ENCODE assay signal across 11 cellular contexts in the genomic region with DNA sequence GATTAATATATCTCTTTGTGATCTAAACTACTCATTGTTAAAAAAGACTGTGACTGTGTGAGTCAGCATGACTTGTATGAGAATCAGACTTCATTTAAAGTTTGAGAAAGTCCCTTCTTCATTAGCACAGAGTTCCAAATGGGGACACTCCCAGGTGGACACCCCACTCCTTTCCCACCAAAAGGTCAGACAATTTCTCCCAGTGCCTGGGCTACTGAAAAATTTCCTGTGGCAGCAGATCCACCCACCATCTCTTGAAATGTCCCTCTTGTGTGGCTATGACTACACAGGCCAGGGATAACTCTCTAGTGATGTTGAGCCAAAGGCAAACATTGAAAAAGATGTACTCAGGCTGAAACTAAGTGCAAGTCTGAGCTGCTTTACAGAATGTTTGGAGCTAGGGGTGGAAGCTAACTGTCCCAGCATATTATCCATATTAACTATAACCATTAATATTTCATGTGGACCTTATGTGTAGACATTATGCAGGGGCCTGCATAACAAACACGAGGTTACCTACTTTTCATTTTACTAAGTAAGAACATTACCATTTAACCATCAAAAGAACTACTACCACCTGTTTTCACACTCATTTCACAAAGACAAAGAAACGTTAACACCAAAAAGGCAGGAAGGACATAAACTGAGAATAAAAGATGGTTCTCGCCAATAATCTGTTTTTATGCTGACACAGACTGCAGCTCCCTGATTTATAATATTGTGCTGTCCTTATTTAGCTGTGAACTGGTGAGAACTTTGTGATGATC. TPM values are rescaled to one million over a fixed set of nuclear protein-coding genes. Genes with fewer than 3 reads are reported as not detected.
DNase-seq lines count a peak whose midpoint lies in the region; ATAC-seq and TF ChIP-seq lines count a peak whose summit lies in the region.
"Had no signal": no experiment of that assay in that cellular context is flagged by ENCODE, and none has a peak within 500 bp of the region (broad histone marks: within the 10 kb centered on the region; RNA-seq: fewer than 3 reads in every experiment).

No MANE protein-coding gene starts in this region.

- no peak overlapping the region for H3K4me3 ChIP-seq in HCT116 (replicated peaks in 1 of 2; ENCODE audit: low read depth in 1 of 2, low read length in 2 of 2)
- no peak overlapping the region for H3K4me3 ChIP-seq in smooth muscle cell
- H3K4me3 ChIP-seq in coronary artery: no peak overlapping the region

- no peak for TF ChIP-seq CTCF in activated CD8-positive, alpha-beta T cell treated with anti-CD3 and anti-CD28 coated beads for 36 hours (IDR thresholded peaks at IDR 0.05)
- no peak for TF ChIP-seq CTCF in HCT116 (IDR thresholded peaks at IDR 0.05 in 2 of 3, conservative IDR thresholded peaks at IDR 0.05 in 1 of 3; ENCODE audit: borderline replicate concordance in 1 of 3, insufficient read depth in 1 of 3, low read depth in 2 of 3, low read length in 2 of 3)
- no peak for TF ChIP-seq CTCF in smooth muscle cell (IDR thresholded peaks at IDR 0.05; ENCODE audit: borderline replicate concordance, insufficient read depth, poor library complexity, severe bottlenecking)
- no peak for TF ChIP-seq CTCF in coronary artery (IDR thresholded peaks at IDR 0.05)

- WGBS in smooth muscle cell (ENCODE audit: low lambda C conversion rate): 92% methylated on average over 3 of the region's 3 CpGs

- peak overlapping the region; percentile 40 for H3K27ac Mint-ChIP-seq in activated CD8-positive, alpha-beta T cell treated with anti-CD3 and anti-CD28 coated beads for 36 hours
- H3K27ac Mint-ChIP-seq in activated CD8-positive, alpha-beta T cell treated with anti-CD3 and anti-CD28 coated beads, Interleukin-2, amount 10 ng/mL, durations not matched to agents 7 days and 5 days: no peak overlapping the region

- intact Hi-C loops in activated CD8-positive, alpha-beta T cell treated with anti-CD3 and anti-CD28 coated beads for 36 hours (cut with micrococcal nuclease): no loop called here
- intact Hi-C loops in HCT116 (cut with micrococcal nuclease): no loop called here

- H3K79me2 ChIP-seq in HCT116 (ENCODE audit: insufficient read depth, low read length) (no peaks in the 10 kb centered on the region), smooth muscle cell (ENCODE audit: low read depth) (no peaks in the 10 kb centered on the region)

- RAD21 ChIA-PET in HCT116 (lab: Charles Lee; ENCODE audit: low non-redundant PET in 1 of 2, low total read pairs in 2 of 2, uncharacterized antibody in 2 of 2, unreplicated experiment in 2 of 2): no interaction called here

- H3K9me3 ChIP-seq in HCT116 (ENCODE audit: control insufficient read depth in 1 of 2, insufficient read depth in 1 of 2, low read depth in 1 of 2, low read length in 2 of 2) (no peaks in the 10 kb centered on the region), smooth muscle cell (replicated peaks; ENCODE audit: low read depth) (no peaks in the 10 kb centered on the region)

- no peaks in the 10 kb centered on the region for H3K9me2 ChIP-seq in HCT116 (ENCODE audit: insufficient read depth)

- H3K27ac ChIP-seq in HCT116 (ENCODE audit: low read depth, low read length) (no peak overlapping the region), smooth muscle cell (ENCODE audit: low read depth) (peak overlapping the region; percentile 28), coronary artery (no peak overlapping the region)

- no peaks in the 10 kb centered on the region for H3F3A ChIP-seq in smooth muscle cell (ENCODE audit: low read depth)

- CTCF ChIA-PET in activated CD8-positive, alpha-beta T cell treated with anti-CD3 and anti-CD28 coated beads for 36 hours (lab: Charles Lee): interaction anchor here (0.9 to 1.2 kb wide), 3 partner anchors 12 to 84 kb away, joined by 3 read pairs; no protein-coding TSS in a partner anchor
- CTCF ChIA-PET in activated CD8-positive, alpha-beta T cell treated with anti-CD3 and anti-CD28 coated beads, Interleukin-2, amount 10 ng/mL, durations not matched to agents 7 days and 5 days (lab: Charles Lee): interaction anchor here (0.9 to 1.4 kb wide), 4 partner anchors 12 to 190 kb away, joined by 3 read pairs; no protein-coding TSS in a partner anchor
- CTCF ChIA-PET in HCT116 (lab: Charles Lee): no interaction called here

- no peaks in the 10 kb centered on the region for H3K27me3 Mint-ChIP-seq in activated CD8-positive, alpha-beta T cell treated with anti-CD3 and anti-CD28 coated beads for 36 hours
- no peaks in the 10 kb centered on the region for H3K27me3 Mint-ChIP-seq in activated CD8-positive, alpha-beta T cell treated with anti-CD3 and anti-CD28 coated beads, Interleukin-2, amount 10 ng/mL, durations not matched to agents 7 days and 5 days (ENCODE audit: low read depth)

- peak; percentile 62 for ATAC-seq in activated CD8-positive, alpha-beta T cell treated with anti-CD3 and anti-CD28 coated beads for 36 hours
- no peak for ATAC-seq in activated CD8-positive, alpha-beta T cell treated with anti-CD3 and anti-CD28 coated beads, Interleukin-2, amount 10 ng/mL, durations not matched to agents 7 days and 5 days
- no peak for ATAC-seq in HCT116

- no peaks in the 10 kb centered on the region for H3K36me3 ChIP-seq in HCT116 (ENCODE audit: control insufficient read depth in 1 of 2, insufficient read depth in 2 of 2, low read length in 2 of 2)
- H3K36me3 ChIP-seq in smooth muscle cell (ENCODE audit: low read depth): no peaks in the 10 kb centered on the region

- H3K4me2 ChIP-seq in HCT116 (ENCODE audit: low read length) (peak overlapping the region; percentile 34), smooth muscle cell (no peak overlapping the region)

- H2AFZ ChIP-seq in HCT116 (ENCODE audit: low read depth, low read length, poor library complexity, severe bottlenecking) (peak overlapping the region; percentile 62), smooth muscle cell (ENCODE audit: low read depth) (no peak overlapping the region)

- POLR2A ChIA-PET in activated CD8-positive, alpha-beta T cell treated with anti-CD3 and anti-CD28 coated beads for 36 hours (lab: Charles Lee): interaction anchor here (0.6 kb wide), 1 partner anchor 460 kb away, joined by 3 read pairs; no protein-coding TSS in a partner anchor
- POLR2A ChIA-PET in activated CD8-positive, alpha-beta T cell treated with anti-CD3 and anti-CD28 coated beads, Interleukin-2, amount 10 ng/mL, durations not matched to agents 7 days and 5 days (lab: Charles Lee): interaction anchor here (0.7 kb wide), 1 partner anchor 10 kb away, joined by 3 read pairs; no protein-coding TSS in a partner anchor
- POLR2A ChIA-PET in HCT116 (lab: Charles Lee): no interaction called here

- H3K27me3 ChIP-seq in HCT116 (ENCODE audit: insufficient read depth, low read length): no peaks in the 10 kb centered on the region
- no peaks in the 10 kb centered on the region for H3K27me3 ChIP-seq in smooth muscle cell (ENCODE audit: low read depth)

- no peak overlapping the region for H3K9ac ChIP-seq in HCT116 (ENCODE audit: low read length)
- no peak overlapping the region for H3K9ac ChIP-seq in smooth muscle cell (ENCODE audit: low read depth)

- no peak for DNase-seq in activated CD8-positive, alpha-beta T cell treated with anti-CD3 and anti-CD28 coated beads for 36 hours
- DNase-seq in activated CD8-positive, alpha-beta T cell treated with anti-CD3 and anti-CD28 coated beads, Interleukin-2, amount 10 ng/mL, durations not matched to agents 7 days and 5 days: no peak
- DNase-seq in HCT116 (ENCODE audit: low read depth, low spot score) (no peak), M059J (ENCODE audit: low read depth) (peak; percentile 7), smooth muscle cell (lab: John Stamatoyannopoulos, UW; ENCODE audit: unreplicated experiment) (no peak), coronary artery (ENCODE audit: low spot score) (no peak), HCEC 1CT (no peak), NCI-H1092 (lab: John Stamatoyannopoulos, UW) (no peak)
- DNase-seq: activated CD4-positive, alpha-beta T cell treated with anti-CD3 and anti-CD28 coated beads, Interleukin-2, amount 50 U/mL, for 1 hour had no signal

- no peak overlapping the region for H3K4me3 Mint-ChIP-seq in activated CD8-positive, alpha-beta T cell treated with anti-CD3 and anti-CD28 coated beads for 36 hours
- no peak overlapping the region for H3K4me3 Mint-ChIP-seq in activated CD8-positive, alpha-beta T cell treated with anti-CD3 and anti-CD28 coated beads, Interleukin-2, amount 10 ng/mL, durations not matched to agents 7 days and 5 days

- H3K36me3 Mint-ChIP-seq in activated CD8-positive, alpha-beta T cell treated with anti-CD3 and anti-CD28 coated beads for 36 hours (ENCODE audit: low read depth): no peaks in the 10 kb centered on the region
- peaks cover 9% of the 10 kb centered on the region for H3K36me3 Mint-ChIP-seq in activated CD8-positive, alpha-beta T cell treated with anti-CD3 and anti-CD28 coated beads, Interleukin-2, amount 10 ng/mL, durations not matched to agents 7 days and 5 days (ENCODE audit: low read depth)

- H4K20me1 ChIP-seq in HCT116 (ENCODE audit: insufficient read depth) (no peaks in the 10 kb centered on the region), smooth muscle cell (ENCODE audit: low read depth) (no peaks in the 10 kb centered on the region)

- H3K4me1 Mint-ChIP-seq in activated CD8-positive, alpha-beta T cell treated with anti-CD3 and anti-CD28 coated beads for 36 hours (ENCODE audit: low read depth): peaks cover 28% of the 10 kb centered on the region
- H3K4me1 Mint-ChIP-seq in activated CD8-positive, alpha-beta T cell treated with anti-CD3 and anti-CD28 coated beads, Interleukin-2, amount 10 ng/mL, durations not matched to agents 7 days and 5 days (ENCODE audit: low read depth): peaks cover 25% of the 10 kb centered on the region

- peaks cover 0 to 17% of the 10 kb centered on the region in 2 experiments; a peak in 2 of 4 replicates for H3K4me1 ChIP-seq in HCT116 (ENCODE audit: control insufficient read depth in 1 of 2, insufficient read depth in 2 of 2, low read length in 2 of 2)
- H3K4me1 ChIP-seq in smooth muscle cell (ENCODE audit: low read depth): no peaks in the 10 kb centered on the region

- TF ChIP-seq POLR2A in HCT116 (IDR thresholded peaks at IDR 0.05; ENCODE audit: borderline replicate concordance, extremely low read depth, insufficient read depth, insufficient read length): no peak

- peaks cover 3% of the 10 kb centered on the region for H3K9me3 Mint-ChIP-seq in activated CD8-positive, alpha-beta T cell treated with anti-CD3 and anti-CD28 coated beads for 36 hours
- peaks cover 24% of the 10 kb centered on the region for H3K9me3 Mint-ChIP-seq in activated CD8-positive, alpha-beta T cell treated with anti-CD3 and anti-CD28 coated beads, Interleukin-2, amount 10 ng/mL, durations not matched to agents 7 days and 5 days (ENCODE audit: insufficient read depth)

- TF ChIP-seq RAD21 in HCT116 (IDR thresholded peaks at IDR 0.05; ENCODE audit: low read depth): no peak

- no TSS peak for BruUV-seq in HCT116 (replicated peaks; lab: Mats Ljungman, UMichigan)

RNA-seq across cellular contexts. Expression of a gene that starts 44.8 kb away (rescaled TPM):
- not detected for total RNA-seq in activated CD8-positive, alpha-beta T cell treated with anti-CD3 and anti-CD28 coated beads for 36 hours
- not detected for total RNA-seq in activated CD8-positive, alpha-beta T cell treated with anti-CD3 and anti-CD28 coated beads, Interleukin-2, amount 10 ng/mL, durations not matched to agents 7 days and 5 days
- total RNA-seq in HCT116 (2021; ENCODE audit: unreplicated experiment): 0.30 TPM
- 0.04 TPM in 1 of 2 replicates, not detected in the other for polyA plus RNA-seq in HCT116 (2012)
- total RNA-seq in M059J (2014; rRNA removed; shearing (Covaris generic)): not detected in 2 replicates
- 0.49 TPM in 1 of 2 replicates, not detected in the other for total RNA-seq in smooth muscle cell
- 0.46 and 0.87 TPM in 2 replicates for polyA plus RNA-seq in smooth muscle cell
- total RNA-seq: liver, urinary bladder had no signal
- polyA plus RNA-seq: liver, urinary bladder had no signal

RNA-seq across cellular contexts. Expression of a gene that starts 49.8 kb away (rescaled TPM):
- total RNA-seq in activated CD8-positive, alpha-beta T cell treated with anti-CD3 and anti-CD28 coated beads for 36 hours: not detected
- total RNA-seq in activated CD8-positive, alpha-beta T cell treated with anti-CD3 and anti-CD28 coated beads, Interleukin-2, amount 10 ng/mL, durations not matched to agents 7 days and 5 days: not detected
- total RNA-seq in HCT116 (2021; ENCODE audit: unreplicated experiment) (0.61 TPM), smooth muscle cell (8.0 and 12.6 TPM in 2 replicates)
- polyA plus RNA-seq in HCT116 (2012): 0.39 and 1.0 TPM in 2 replicates
- total RNA-seq in M059J (2014; rRNA removed; shearing (Covaris generic)): 0.34 and 1.2 TPM in 2 replicates
- polyA plus RNA-seq in smooth muscle cell: 4.3 and 16.4 TPM in 2 replicates
